In the genomic region with DNA sequence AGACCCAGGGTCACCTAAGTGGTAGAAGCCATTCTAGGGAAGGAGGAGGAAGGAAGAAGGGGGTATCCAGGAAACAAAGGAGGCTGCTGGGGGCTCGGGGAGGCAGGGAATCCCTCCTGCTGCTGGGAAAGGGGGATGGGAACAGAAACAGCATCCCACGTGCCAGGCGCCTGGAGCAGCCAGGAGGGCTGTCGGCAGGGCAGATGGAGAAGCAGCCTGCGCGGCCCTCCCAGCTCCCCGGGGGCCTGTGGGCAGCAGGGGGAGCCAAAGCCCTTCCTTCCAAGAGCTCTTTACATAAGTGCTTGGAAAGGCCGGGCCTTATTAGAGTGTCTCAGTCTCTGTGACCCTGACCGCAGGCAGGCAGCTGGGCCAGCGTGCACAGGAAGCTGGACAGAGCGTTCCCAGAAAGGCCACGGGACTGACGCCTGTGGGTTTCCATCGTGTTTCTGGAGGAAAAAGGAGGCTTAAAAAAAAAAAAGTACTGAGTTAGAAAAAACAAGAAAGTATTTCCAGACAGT, we compare ENCODE assay signal across 8 cellular contexts. TPM values are rescaled to one million over a fixed set of nuclear protein-coding genes. Genes with fewer than 3 reads are reported as not detected.
DNase-seq lines count a peak whose midpoint lies in the region; ATAC-seq and TF ChIP-seq lines count a peak whose summit lies in the region.

No MANE protein-coding gene starts in this region.

- peaks cover 0 to 12% (median 7%) of the 10 kb centered on the region in 4 donors for H3K4me1 Mint-ChIP-seq in CD4-positive, CD25-positive, alpha-beta regulatory T cell

- H3K27ac ChIP-seq in CD4-positive, CD25-positive, alpha-beta regulatory T cell (ENCODE audit: insufficient read depth, low read length, poor library complexity, severe bottlenecking), result no peak overlapping the region
- H3K27ac ChIP-seq in coronary artery, result peak overlapping the region; percentile 97 to 99

- TF ChIP-seq CTCF in coronary artery (IDR thresholded peaks at IDR 0.05), result peak; percentile 62

- ATAC-seq in CD4-positive, CD25-positive, alpha-beta regulatory T cell (ENCODE audit: low read depth in 2 of 2), result peak; percentile 78 to 79
- ATAC-seq in left lobe of liver, result peak; percentile 88
- ATAC-seq in HG03378 (IDR thresholded peaks at IDR 0.05; ENCODE audit: unreplicated experiment), result no peak

- no peaks in the 10 kb centered on the region for H3K36me3 ChIP-seq in CD4-positive, CD25-positive, alpha-beta regulatory T cell (ENCODE audit: control insufficient read depth, insufficient read depth, low read length)
- no peaks in the 10 kb centered on the region for H3K36me3 ChIP-seq in H7 (replicated peaks; ENCODE audit: control insufficient read depth, insufficient read depth, low read length)

- H3K4me3 Mint-ChIP-seq in CD4-positive, CD25-positive, alpha-beta regulatory T cell, result peak overlapping the region in 1 of 4 donors; percentile 39

- no peak overlapping the region for H3K4me3 ChIP-seq in CD4-positive, CD25-positive, alpha-beta regulatory T cell (ENCODE audit: low read depth, low read length)
- H3K4me3 ChIP-seq in H7 (ENCODE audit: insufficient read depth, low read depth, low read length) (no peak overlapping the region), coronary artery (no peak overlapping the region)

- H3K27ac Mint-ChIP-seq in CD4-positive, CD25-positive, alpha-beta regulatory T cell, result peak overlapping the region in 2 of 3 donors; percentile 91 to 94

- H3K27me3 Mint-ChIP-seq in CD4-positive, CD25-positive, alpha-beta regulatory T cell, result no peaks in the 10 kb centered on the region

- H3K36me3 Mint-ChIP-seq in CD4-positive, CD25-positive, alpha-beta regulatory T cell, result no peaks in the 10 kb centered on the region

- no peaks in the 10 kb centered on the region for H3K9me3 ChIP-seq in CD4-positive, CD25-positive, alpha-beta regulatory T cell (ENCODE audit: control insufficient read depth in 2 of 2, low read length in 2 of 2)

- no peaks in the 10 kb centered on the region for H3K27me3 ChIP-seq in CD4-positive, CD25-positive, alpha-beta regulatory T cell (ENCODE audit: control insufficient read depth, insufficient read depth, low read length)
- no peaks in the 10 kb centered on the region for H3K27me3 ChIP-seq in H7 (ENCODE audit: control insufficient read depth, insufficient read depth, low read length)

- H3K9me3 Mint-ChIP-seq in CD4-positive, CD25-positive, alpha-beta regulatory T cell, result no peaks in the 10 kb centered on the region

- peak; percentile 51 to 77 (median 66) for DNase-seq in CD4-positive, CD25-positive, alpha-beta regulatory T cell
- peak; percentile 97 for DNase-seq in H7
- DNase-seq in NCI-H510A treated with DMSO at 0.1 percent for 48 hours (lab: John Stamatoyannopoulos, UW), result peak; percentile 29
- peak; percentile 76 for DNase-seq in activated CD4-positive, alpha-beta T cell treated with anti-CD3 and anti-CD28 coated beads, Interleukin-2, amount 50 U/mL, for 1 hour
- DNase-seq in coronary artery (ENCODE audit: low spot score), result peak; percentile 97
- DNase-seq in left lobe of liver (ENCODE audit: low spot score), result peak; percentile 65
- DNase-seq in stimulated activated CD4-positive, alpha-beta T cell treated with anti-CD3 and anti-CD28 coated beads, Interleukin-1b, Interleukin-23, amount 100 ng/mL, for 4 hours (ENCODE audit: low read depth in 2 of 2), result peak; percentile 56 to 61

- H3K4me1 ChIP-seq in CD4-positive, CD25-positive, alpha-beta regulatory T cell (ENCODE audit: control insufficient read depth, insufficient read depth, low read length, poor library complexity, severe bottlenecking), result peaks cover 7% of the 10 kb centered on the region

RNA-seq across cellular contexts. Expression of gene LOXL1, which starts 24.8 kb away (rescaled TPM):
- total RNA-seq in CD4-positive, CD25-positive, alpha-beta regulatory T cell, result 7.3 TPM
- 10 to 100 TPM in 2 of 4 donors, 1 to 10 TPM in 2; 6.8 to 24.2 (median 10.0) TPM for polyA plus RNA-seq in CD4-positive, CD25-positive, alpha-beta regulatory T cell
- 11.8 and 18.4 TPM in 2 replicates for total RNA-seq in H7 (2014; rRNA removed; shearing (Covaris generic))
- 0.75 TPM for total RNA-seq in left lobe of liver

RNA-seq across cellular contexts. Expression of gene STOML1, which starts 41.0 kb away (rescaled TPM):
- 5.9 TPM for total RNA-seq in CD4-positive, CD25-positive, alpha-beta regulatory T cell
- 10 to 100 TPM in 2 of 4 donors, 1 to 10 TPM in 2; 8.7 to 11.4 (median 10.2) TPM for polyA plus RNA-seq in CD4-positive, CD25-positive, alpha-beta regulatory T cell
- total RNA-seq in H7 (2014; rRNA removed; shearing (Covaris generic)), result 10.5 and 13.6 TPM in 2 replicates
- 8.1 TPM for total RNA-seq in left lobe of liver

RNA-seq across cellular contexts. Expression of gene PML, which starts 43.4 kb away (rescaled TPM):
- total RNA-seq in CD4-positive, CD25-positive, alpha-beta regulatory T cell, result 57.6 TPM
- polyA plus RNA-seq in CD4-positive, CD25-positive, alpha-beta regulatory T cell, result 10 to 100 TPM; 13.7 to 24.0 (median 20.8) TPM
- total RNA-seq in H7 (2014; rRNA removed; shearing (Covaris generic)), result 23.2 and 24.9 TPM in 2 replicates
- 15.5 TPM for total RNA-seq in left lobe of liver

Comparison
In these comparisons a context has a peak if more than half of its experiments do, and no peak if none do; other contexts are left out.
1. DNase-seq: peak in every context shown above with its lines; median percentile 97 in H7; 97 in coronary artery; 76 in activated CD4-positive, alpha-beta T cell treated with anti-CD3 and anti-CD28 coated beads, Interleukin-2, amount 50 U/mL, for 1 hour; 66 in CD4-positive, CD25-positive, alpha-beta regulatory T cell; 65 in left lobe of liver; 58 in stimulated activated CD4-positive, alpha-beta T cell treated with anti-CD3 and anti-CD28 coated beads, Interleukin-1b, Interleukin-23, amount 100 ng/mL, for 4 hours; 29 in NCI-H510A treated with DMSO at 0.1 percent for 48 hours.